ENCODE assay signal across 8 cellular contexts in the genomic region with DNA sequence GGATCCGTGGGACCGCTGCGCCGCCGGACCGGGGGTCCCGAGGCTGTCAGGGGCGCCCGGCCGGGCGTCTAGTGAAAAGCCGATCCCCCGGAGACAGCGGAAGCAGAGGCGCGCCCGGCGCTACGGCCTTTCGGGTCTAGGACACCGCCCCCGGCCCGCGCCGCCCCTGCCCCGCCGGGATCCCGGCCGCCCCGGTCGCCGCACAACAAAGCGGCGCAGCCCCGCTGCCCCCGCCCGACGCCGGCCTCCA. TPM values are rescaled to one million over a fixed set of nuclear protein-coding genes. Genes with fewer than 3 reads are reported as not detected.
DNase-seq lines count a peak whose midpoint lies in the region; ATAC-seq and TF ChIP-seq lines count a peak whose summit lies in the region.

No MANE protein-coding gene starts in this region.

- H3K4me3 ChIP-seq in H7 (ENCODE audit: insufficient read depth, low read depth, low read length) (peak overlapping the region; percentile 87), adipocyte (ENCODE audit: low read length) (peak overlapping the region; percentile 83), iPS-15b (ENCODE audit: low read depth, low read length) (peak overlapping the region; percentile 85), stomach (peak overlapping the region; percentile 72 to 99 (median 81))

- H3K27me3 ChIP-seq in H7 (ENCODE audit: control insufficient read depth, insufficient read depth, low read length) = no peaks in the 10 kb centered on the region
- no peaks in the 10 kb centered on the region for H3K27me3 ChIP-seq in adipocyte (replicated peaks; ENCODE audit: control insufficient read depth, insufficient read depth, low read length)
- no peaks in the 10 kb centered on the region for H3K27me3 ChIP-seq in iPS-15b (ENCODE audit: control insufficient read depth, insufficient read depth, low read length)
- no peaks in the 10 kb centered on the region for H3K27me3 ChIP-seq in stomach

- peak overlapping the region; percentile 95 for H3K9ac ChIP-seq in adipocyte (ENCODE audit: low read length)
- H3K9ac ChIP-seq in iPS-15b (ENCODE audit: low read depth, low read length) = peak overlapping the region; percentile 73

- no peak for TF ChIP-seq POLR2A in stomach (IDR thresholded peaks at IDR 0.05)

- whole genome bisulfite sequencing in stomach, 5 donors = 0 to 1% (median 0%) methylated on average over 10 to 39 of the region's 39 CpGs; no CpG with 5 or more reads in 1 of the 5 donors

- H3K36me3 ChIP-seq in H7 (replicated peaks; ENCODE audit: control insufficient read depth, insufficient read depth, low read length) (no peaks in the 10 kb centered on the region), adipocyte (ENCODE audit: control insufficient read depth, insufficient read depth, low read length, severe bottlenecking) (no peaks in the 10 kb centered on the region), iPS-15b (ENCODE audit: control insufficient read depth, insufficient read depth, low read length) (peaks cover 5% of the 10 kb centered on the region), stomach (no peaks in the 10 kb centered on the region)

- H3K9me3 ChIP-seq in adipocyte (ENCODE audit: control insufficient read depth, low read length) = no peaks in the 10 kb centered on the region
- no peaks in the 10 kb centered on the region for H3K9me3 ChIP-seq in iPS-15b (ENCODE audit: control insufficient read depth, insufficient read depth, low read length)
- H3K9me3 ChIP-seq in stomach = no peaks in the 10 kb centered on the region

- DNase-seq in H7 (no peak), adipocyte (ENCODE audit: low read depth) (no peak), stomach (peak; percentile 29), omental fat pad (ENCODE audit: low spot score) (no peak)

- intact Hi-C loops in stomach (cut with DNase I; ENCODE audit: low total_unique reads) = loop anchor here (10.0 kb wide), 1 partner anchor 46 kb away; no protein-coding TSS in a partner anchor

- TF ChIP-seq EP300 in stomach (IDR thresholded peaks at IDR 0.05) = no peak

- ATAC-seq in omental fat pad (ENCODE audit: low FRiP score) (no peak), HG03175 (IDR thresholded peaks at IDR 0.05; ENCODE audit: unreplicated experiment) (no peak), GM18909 (IDR thresholded peaks at IDR 0.05; ENCODE audit: poor library complexity, unreplicated experiment) (no peak), GM18520 (IDR thresholded peaks at IDR 0.05; ENCODE audit: unreplicated experiment) (no peak)

- no peak for TF ChIP-seq CTCF in stomach (IDR thresholded peaks at IDR 0.05)
- TF ChIP-seq CTCF in omental fat pad (IDR thresholded peaks at IDR 0.05) = no peak

- peak overlapping the region; percentile 97 to 100 (median 99) for H3K27ac ChIP-seq in stomach

- H3K4me1 ChIP-seq in adipocyte (ENCODE audit: control insufficient read depth, insufficient read depth, low read length) = peaks cover 35% of the 10 kb centered on the region
- peaks cover 8% of the 10 kb centered on the region for H3K4me1 ChIP-seq in iPS-15b (ENCODE audit: control insufficient read depth, insufficient read depth, low read length)
- peaks cover 22 to 51% (median 36%) of the 10 kb centered on the region in 4 donors for H3K4me1 ChIP-seq in stomach

RNA-seq across cellular contexts. Expression of a gene that starts 0.6 kb away (rescaled TPM):
- total RNA-seq in H7 (2014; rRNA removed; shearing (Covaris generic)) = 6.2 and 8.6 TPM in 2 replicates
- total RNA-seq in stomach (10 to 100 TPM in 3 of 5 donors, 1 to 10 TPM in 2; 4.7 to 21.4 (median 13.5) TPM), omental fat pad (10 to 100 TPM; 27.6 to 48.0 (median 36.4) TPM)
- polyA plus RNA-seq in stomach = 1 to 10 TPM; 3.4 to 6.7 (median 5.0) TPM
